Comparison of ENCODE assay signal across 8 cellular contexts in genomic region chr18:77131652-77132368, GRCh38. TPM values are rescaled to one million over a fixed set of nuclear protein-coding genes. Genes with fewer than 3 reads are reported as not detected.
A peak's percentile ranks its signal among the peaks of the same experiment; 100 is the strongest.
DNase-seq lines count a peak whose midpoint lies in the region; ATAC-seq and TF ChIP-seq lines count a peak whose summit lies in the region.

No MANE protein-coding gene starts in this region.

- no peaks in the 10 kb centered on the region for H3K27me3 Mint-ChIP-seq in activated CD4-positive, alpha-beta memory T cell treated with anti-CD3 and anti-CD28 coated beads, Interleukin-2, amount 10 ng/mL, durations not matched to agents 7 days and 5 days
- peaks cover 67% of the 10 kb centered on the region for H3K27me3 Mint-ChIP-seq in nephron (ENCODE audit: low read depth)

- H3K4me1 Mint-ChIP-seq in activated CD4-positive, alpha-beta memory T cell treated with anti-CD3 and anti-CD28 coated beads, Interleukin-2, amount 10 ng/mL, durations not matched to agents 7 days and 5 days: peaks cover 69% of the 10 kb centered on the region
- peaks cover 41% of the 10 kb centered on the region for H3K4me1 Mint-ChIP-seq in nephron

- peak overlapping the region; percentile 88 for H3K27ac Mint-ChIP-seq in activated CD4-positive, alpha-beta memory T cell treated with anti-CD3 and anti-CD28 coated beads, Interleukin-2, amount 10 ng/mL, durations not matched to agents 7 days and 5 days
- H3K27ac Mint-ChIP-seq in nephron: no peak overlapping the region

- DNase-seq in GM12865 (ENCODE audit: low read depth) (peak; percentile 67), KBM-7 (peak; percentile 45), esophagus squamous epithelium (lab: John Stamatoyannopoulos, UW) (no peak), hippocampal formation (lab: John Stamatoyannopoulos, UW) (no peak), HPDE6-E6E7 (ENCODE audit: extremely low spot score) (no peak)
- DNase-seq in activated CD4-positive, alpha-beta memory T cell treated with anti-CD3 and anti-CD28 coated beads, Interleukin-2, amount 10 ng/mL, durations not matched to agents 7 days and 5 days: peak; percentile 40

- no peaks in the 10 kb centered on the region for H3K9me3 ChIP-seq in esophagus squamous epithelium

- H3K27me3 ChIP-seq in esophagus squamous epithelium: peaks cover 0 to 15% (median 0%) of the 10 kb centered on the region in 4 donors

- no peaks in the 10 kb centered on the region for H3K9me3 Mint-ChIP-seq in activated CD4-positive, alpha-beta memory T cell treated with anti-CD3 and anti-CD28 coated beads, Interleukin-2, amount 10 ng/mL, durations not matched to agents 7 days and 5 days
- no peaks in the 10 kb centered on the region for H3K9me3 Mint-ChIP-seq in nephron

- WGBS in esophagus squamous epithelium, 2 donors: 5% methylated on average over 7 of the region's 76 CpGs; no CpG with 5 or more reads in 1 of the 2 donors

- intact Hi-C loops in esophagus squamous epithelium (cut with DNase I): loop anchor here (10.0 kb wide), 2 partner anchors 67 to 127 kb away; no protein-coding TSS in a partner anchor

- H3K27ac ChIP-seq in esophagus squamous epithelium: peak overlapping the region; percentile 92 to 95 (median 94)

- ATAC-seq in GM21737 (IDR thresholded peaks at IDR 0.05; ENCODE audit: unreplicated experiment): peak; percentile 41

- H3K4me1 ChIP-seq in esophagus squamous epithelium: peaks cover 30 to 77% (median 36%) of the 10 kb centered on the region in 3 donors

- CTCF ChIA-PET in activated CD4-positive, alpha-beta memory T cell treated with anti-CD3 and anti-CD28 coated beads, Interleukin-2, amount 10 ng/mL, durations not matched to agents 7 days and 5 days (lab: Charles Lee): interaction anchor here (0.8 to 3.4 kb wide), 12 partner anchors 9 to 149 kb away, joined by 3 to 15 read pairs (median 4); no protein-coding TSS in a partner anchor

- H3K36me3 Mint-ChIP-seq in activated CD4-positive, alpha-beta memory T cell treated with anti-CD3 and anti-CD28 coated beads, Interleukin-2, amount 10 ng/mL, durations not matched to agents 7 days and 5 days (ENCODE audit: low read depth): peaks cover 44% of the 10 kb centered on the region
- peaks cover 3% of the 10 kb centered on the region for H3K36me3 Mint-ChIP-seq in nephron (ENCODE audit: low read depth)

- H3K4me3 ChIP-seq in GM12865 (ENCODE audit: low read depth, low read length) (peak overlapping the region; percentile 81), esophagus squamous epithelium (peak overlapping the region; percentile 66 to 94 (median 82))

- no peak for TF ChIP-seq CTCF in GM12865 (IDR thresholded peaks at IDR 0.05; ENCODE audit: insufficient read depth, low read depth, low read length, missing control alignments)
- no peak for TF ChIP-seq CTCF in esophagus squamous epithelium (IDR thresholded peaks at IDR 0.05)
- no peak for TF ChIP-seq CTCF in nephron (IDR thresholded peaks at IDR 0.05; ENCODE audit: unreplicated experiment in 3 of 3)

- no peaks in the 10 kb centered on the region for H3K36me3 ChIP-seq in esophagus squamous epithelium

- peak overlapping the region; percentile 96 for H3K4me3 Mint-ChIP-seq in activated CD4-positive, alpha-beta memory T cell treated with anti-CD3 and anti-CD28 coated beads, Interleukin-2, amount 10 ng/mL, durations not matched to agents 7 days and 5 days
- H3K4me3 Mint-ChIP-seq in nephron: peak overlapping the region; percentile 85 to 91 (median 90)

- POLR2A ChIA-PET in activated CD4-positive, alpha-beta memory T cell treated with anti-CD3 and anti-CD28 coated beads, Interleukin-2, amount 10 ng/mL, durations not matched to agents 7 days and 5 days (lab: Charles Lee): interaction anchor here (0.7 to 15.4 kb wide), 21 partner anchors 8 to 131 kb away, joined by 3 to 326 read pairs (median 6); no protein-coding TSS in a partner anchor

- in situ Hi-C loops in KBM-7 (cut with MboI; ENCODE audit: low pct_unique_long_range_greater_than_20kb, low sequenced_read_pairs): no loop called here

- TF ChIP-seq POLR2A in esophagus squamous epithelium (IDR thresholded peaks at IDR 0.05): peak in 2 of 4 donors; percentile 28 to 60

RNA-seq across cellular contexts. Expression of gene MBP, which starts 0.8 kb away (rescaled TPM):
- total RNA-seq in activated CD4-positive, alpha-beta memory T cell treated with anti-CD3 and anti-CD28 coated beads, Interleukin-2, amount 10 ng/mL, durations not matched to agents 7 days and 5 days: 10 to 100 TPM; 81.4 to 95.3 TPM
- total RNA-seq in esophagus squamous epithelium: 10 to 100 TPM; 21.9 to 38.9 (median 25.2) TPM

Comparison
In these comparisons a context has a peak if more than half of its experiments do, and no peak if none do; other contexts are left out.
1. DNase-seq: peak in GM12865 (single experiment), KBM-7 (single experiment) and activated CD4-positive, alpha-beta memory T cell treated with anti-CD3 and anti-CD28 coated beads, Interleukin-2, amount 10 ng/mL, durations not matched to agents 7 days and 5 days (single experiment); none in esophagus squamous epithelium (single experiment), hippocampal formation (0 of 2) and HPDE6-E6E7 (single experiment).